ENCODE assay signal across 8 cellular contexts in the genomic region with DNA sequence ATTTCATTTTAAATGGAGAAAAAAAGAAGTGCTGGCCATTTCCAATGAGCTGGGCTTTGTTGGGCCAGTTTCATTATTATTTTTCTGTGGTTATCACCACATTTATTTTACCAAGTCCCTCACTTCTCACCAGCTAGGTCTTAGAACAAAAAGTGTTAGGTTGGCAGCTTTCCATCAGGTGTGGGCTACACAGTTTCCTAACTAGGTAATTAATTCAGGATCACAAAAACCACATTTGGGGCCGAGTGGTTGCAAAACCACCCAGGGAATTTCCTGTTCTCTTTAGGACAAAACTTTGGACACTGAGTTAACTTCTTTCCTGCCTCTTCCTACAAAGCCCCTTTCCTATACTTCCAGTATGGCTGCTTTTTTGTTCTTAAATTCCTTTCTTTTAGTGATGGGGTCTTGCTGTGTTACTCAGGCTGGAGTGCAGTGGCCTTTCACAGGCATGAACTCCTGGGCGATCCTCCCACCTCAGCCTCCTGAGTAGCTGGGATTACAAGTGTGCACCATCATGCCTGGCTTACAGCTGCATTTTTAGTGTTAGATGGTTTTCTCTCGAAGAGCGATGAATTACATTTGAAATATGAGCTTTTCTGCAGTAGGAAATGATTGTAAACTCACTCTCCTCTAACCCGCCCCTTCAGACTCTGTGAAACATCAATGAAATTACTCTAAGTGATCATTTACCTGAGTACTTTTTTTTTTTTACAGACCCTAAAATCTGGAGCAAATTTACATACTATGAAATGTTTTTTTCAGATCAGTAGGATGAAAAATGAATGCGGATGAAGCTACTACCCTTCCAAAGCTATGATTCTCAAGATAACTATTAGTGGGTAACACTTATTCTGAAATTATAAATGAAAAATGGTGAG. TPM values are rescaled to one million over a fixed set of nuclear protein-coding genes. Genes with fewer than 3 reads are reported as not detected.
DNase-seq lines count a peak whose midpoint lies in the region; ATAC-seq and TF ChIP-seq lines count a peak whose summit lies in the region.

No MANE protein-coding gene starts in this region.

- H2AFZ ChIP-seq in MM.1S (ENCODE audit: low read length) (no peak overlapping the region), neural progenitor cell (replicated peaks) (no peak overlapping the region)

- H3K9me3 ChIP-seq in CD4-positive, CD25-positive, alpha-beta regulatory T cell (ENCODE audit: control insufficient read depth in 2 of 2, low read length in 2 of 2): no peaks in the 10 kb centered on the region
- no peaks in the 10 kb centered on the region for H3K9me3 ChIP-seq in MM.1S (replicated peaks; ENCODE audit: insufficient read depth, low read length)
- H3K9me3 ChIP-seq in neural progenitor cell (ENCODE audit: low read depth): no peaks in the 10 kb centered on the region

- H3K9me3 Mint-ChIP-seq in CD4-positive, CD25-positive, alpha-beta regulatory T cell: peaks cover 0 to 4% (median 0%) of the 10 kb centered on the region in 7 donors
- H3K9me3 Mint-ChIP-seq in neural progenitor cell: no peaks in the 10 kb centered on the region

- peaks cover 19% of the 10 kb centered on the region for H3K27me3 Mint-ChIP-seq in CD4-positive, CD25-positive, alpha-beta regulatory T cell
- peaks cover 3% of the 10 kb centered on the region for H3K27me3 Mint-ChIP-seq in neural progenitor cell (ENCODE audit: insufficient read depth, low read depth)

- peak in 1 of 3 donors; percentile 33 for DNase-seq in CD4-positive, CD25-positive, alpha-beta regulatory T cell
- DNase-seq in MM.1S: peak; percentile 58
- peak; percentile 30 for DNase-seq in choroid plexus epithelial cell (ENCODE audit: low read depth)
- DNase-seq in neural progenitor cell (ENCODE audit: low spot score): no peak
- DNase-seq in iPS-NIHi11 (ENCODE audit: low spot score): no peak
- DNase-seq in NCI-H2081 (lab: John Stamatoyannopoulos, UW): no peak
- DNase-seq in NCI-H2029 treated with DMSO at 0.1 percent for 48 hours (lab: John Stamatoyannopoulos, UW): no peak
- no peak for DNase-seq in NCI-H2196 (lab: John Stamatoyannopoulos, UW; ENCODE audit: unreplicated experiment)

- H4K20me1 ChIP-seq in MM.1S (ENCODE audit: insufficient read depth, low read length): 0 out of 2 replicates have a peak, but pooled peaks cover 6% of the 10 kb centered on the region
- peaks cover 18% of the 10 kb centered on the region for H4K20me1 ChIP-seq in neural progenitor cell (ENCODE audit: low read depth)

- H3K27ac Mint-ChIP-seq in CD4-positive, CD25-positive, alpha-beta regulatory T cell: peak overlapping the region; percentile 59 to 96 (median 95)
- no peak overlapping the region for H3K27ac Mint-ChIP-seq in neural progenitor cell

- H3K36me3 ChIP-seq in CD4-positive, CD25-positive, alpha-beta regulatory T cell (ENCODE audit: control insufficient read depth, insufficient read depth, low read length): peaks cover 33% of the 10 kb centered on the region
- H3K36me3 ChIP-seq in MM.1S (replicated peaks; ENCODE audit: insufficient read depth, low read length) (0 out of 2 replicates have a peak, but pooled peaks cover 1% of the 10 kb centered on the region), neural progenitor cell (no peaks in the 10 kb centered on the region)

- H3K4me3 Mint-ChIP-seq in CD4-positive, CD25-positive, alpha-beta regulatory T cell: peak overlapping the region; percentile 78 to 100 (median 90)
- H3K4me3 Mint-ChIP-seq in neural progenitor cell: peak overlapping the region; percentile 51

- H3K27ac ChIP-seq in CD4-positive, CD25-positive, alpha-beta regulatory T cell (ENCODE audit: insufficient read depth, low read length, poor library complexity, severe bottlenecking): peak overlapping the region; percentile 96
- H3K27ac ChIP-seq in MM.1S (ENCODE audit: low read length) (peak overlapping the region; percentile 100; the same call in 1 of the 2 replicates), neural progenitor cell (no peak overlapping the region)

- H3K4me1 ChIP-seq in CD4-positive, CD25-positive, alpha-beta regulatory T cell (ENCODE audit: control insufficient read depth, insufficient read depth, low read length, poor library complexity, severe bottlenecking): peaks cover 26% of the 10 kb centered on the region
- H3K4me1 ChIP-seq in MM.1S (ENCODE audit: low read length): peaks cover 19% of the 10 kb centered on the region
- H3K4me1 ChIP-seq in neural progenitor cell: peaks cover 18% of the 10 kb centered on the region

- TF ChIP-seq CTCF in MM.1S (IDR thresholded peaks at IDR 0.05; ENCODE audit: low read length) (no peak), choroid plexus epithelial cell (conservative IDR thresholded peaks at IDR 0.05; ENCODE audit: low read depth, low read length) (no peak), neural progenitor cell (IDR thresholded peaks at IDR 0.05) (no peak)

- no peaks in the 10 kb centered on the region for H3K9me2 ChIP-seq in MM.1S (replicated peaks; ENCODE audit: insufficient read depth, low read length)

- H3K4me2 ChIP-seq in MM.1S (ENCODE audit: low read depth, low read length) (peak overlapping the region; percentile 97), neural progenitor cell (no peak overlapping the region)

- no peak for ATAC-seq in CD4-positive, CD25-positive, alpha-beta regulatory T cell (ENCODE audit: low read depth in 2 of 2)

- H3K79me2 ChIP-seq in MM.1S (ENCODE audit: low read length) (peaks cover 38% of the 10 kb centered on the region), neural progenitor cell (ENCODE audit: low read depth) (peaks cover 42% of the 10 kb centered on the region)

- no peaks in the 10 kb centered on the region for H3K27me3 ChIP-seq in CD4-positive, CD25-positive, alpha-beta regulatory T cell (ENCODE audit: control insufficient read depth, insufficient read depth, low read length)
- H3K27me3 ChIP-seq in MM.1S (replicated peaks; ENCODE audit: insufficient read depth, low read length): no peaks in the 10 kb centered on the region
- H3K27me3 ChIP-seq in neural progenitor cell: no peaks in the 10 kb centered on the region

- H3K4me3 ChIP-seq in CD4-positive, CD25-positive, alpha-beta regulatory T cell (ENCODE audit: low read depth, low read length): peak overlapping the region; percentile 75
- H3K4me3 ChIP-seq in MM.1S (ENCODE audit: low read length) (no peak overlapping the region), choroid plexus epithelial cell (ENCODE audit: low read depth, low read length) (no peak overlapping the region), neural progenitor cell (no peak overlapping the region)

- peaks cover 42% of the 10 kb centered on the region for H3F3A ChIP-seq in MM.1S (ENCODE audit: insufficient read depth, low read length)
- H3F3A ChIP-seq in neural progenitor cell (ENCODE audit: low read depth): peaks cover 63% of the 10 kb centered on the region

- H3K4me1 Mint-ChIP-seq in CD4-positive, CD25-positive, alpha-beta regulatory T cell: peaks cover 7 to 28% (median 20%) of the 10 kb centered on the region in 4 donors
- H3K4me1 Mint-ChIP-seq in neural progenitor cell: peaks cover 24% of the 10 kb centered on the region

- H3K36me3 Mint-ChIP-seq in CD4-positive, CD25-positive, alpha-beta regulatory T cell: peaks cover 12% of the 10 kb centered on the region
- H3K36me3 Mint-ChIP-seq in neural progenitor cell: peaks cover 3% of the 10 kb centered on the region

- H3K9ac ChIP-seq in MM.1S (ENCODE audit: low read length): peak overlapping the region; percentile 11; the same call in 1 of the 2 replicates
- no peak overlapping the region for H3K9ac ChIP-seq in neural progenitor cell

RNA-seq across cellular contexts. Expression of a gene that starts 2.6 kb away (rescaled TPM):
- total RNA-seq in CD4-positive, CD25-positive, alpha-beta regulatory T cell: 874 TPM
- polyA plus RNA-seq in CD4-positive, CD25-positive, alpha-beta regulatory T cell: 100 to 1,000 TPM; 119 to 155 (median 128) TPM
- 13.8 and 15.1 TPM in 2 replicates for total RNA-seq in neural progenitor cell (ENCODE audit: low replicate concordance)

Comparison
In these comparisons a context has a peak if more than half of its experiments do, and no peak if none do; other contexts are left out.
1. DNase-seq: peak in MM.1S (single experiment) and choroid plexus epithelial cell (single experiment); none in neural progenitor cell (single experiment), iPS-NIHi11 (single experiment), NCI-H2081 (0 of 2), NCI-H2029 treated with DMSO at 0.1 percent for 48 hours (single experiment) and NCI-H2196 (single experiment).
2. RNA of a gene that starts 2.6 kb away (total RNA-seq): 874 TPM in CD4-positive, CD25-positive, alpha-beta regulatory T cell (single experiment); 13.8 to 15.1 TPM in neural progenitor cell; every median in the first group is over 10 times any median in the second.